In the genomic region with DNA sequence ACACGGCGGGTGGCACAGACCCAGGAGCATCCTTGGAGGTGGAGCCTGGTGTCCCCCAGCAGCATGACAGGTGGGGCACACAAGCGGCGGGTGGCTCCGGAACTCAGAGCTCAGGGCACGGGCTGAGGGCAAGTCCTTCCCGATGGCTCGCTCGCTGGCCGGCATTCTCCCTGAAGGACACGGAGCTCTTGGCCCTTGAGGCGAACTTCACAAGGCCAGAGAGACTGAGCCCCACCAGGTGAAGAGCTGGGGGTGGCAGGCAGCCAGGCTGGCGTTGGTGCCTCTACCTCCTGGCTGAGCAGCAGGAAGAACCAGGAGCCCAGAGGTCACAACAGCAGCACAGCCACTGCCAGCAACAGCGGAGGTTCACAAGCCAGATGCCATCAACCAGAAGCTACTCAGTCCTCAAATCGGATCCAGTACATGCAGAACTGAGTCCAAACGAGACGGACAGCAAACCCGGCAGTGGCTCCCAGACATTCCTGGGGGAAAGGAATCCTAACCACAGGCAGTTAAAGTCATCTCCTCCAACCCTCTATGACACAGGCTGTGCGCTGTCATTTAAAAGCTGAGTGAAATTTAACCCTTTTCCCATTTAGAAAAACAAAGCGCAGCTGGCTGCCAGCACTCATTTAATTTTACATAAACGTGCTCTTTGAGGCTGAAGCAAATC, we compare ENCODE assay signal across 15 cellular contexts. TPM values are rescaled to one million over a fixed set of nuclear protein-coding genes. Genes with fewer than 3 reads are reported as not detected.
A peak's percentile ranks its signal among the peaks of the same experiment; 100 is the strongest.
DNase-seq lines count a peak whose midpoint lies in the region; ATAC-seq and TF ChIP-seq lines count a peak whose summit lies in the region.
"Had no signal": no experiment of that assay in that cellular context is flagged by ENCODE, and none has a peak within 500 bp of the region (broad histone marks: within the 10 kb centered on the region; RNA-seq: fewer than 3 reads in every experiment).

No MANE protein-coding gene starts in this region.

- peak overlapping the region; percentile 83 for H3K27ac ChIP-seq in cingulate gyrus (ENCODE audit: low read depth, low read length)
- H3K27ac ChIP-seq in neuronal stem cell (replicated peaks; ENCODE audit: low read length), result no peak overlapping the region
- H3K27ac ChIP-seq: sigmoid colon had no signal

- no peak overlapping the region for H2AFZ ChIP-seq in neuronal stem cell (ENCODE audit: low read length)

- H3K79me1 ChIP-seq in neuronal stem cell (ENCODE audit: low read depth, low read length), result no peaks in the 10 kb centered on the region

- H3K4me3 Mint-ChIP-seq in stimulated activated naive CD8-positive, alpha-beta T cell treated with anti-CD3 and anti-CD28 coated beads, Interleukin-15, amount 100 ng/mL, for 72 hours, result no peak overlapping the region

- ATAC-seq in stimulated activated naive CD8-positive, alpha-beta T cell treated with anti-CD3 and anti-CD28 coated beads, Interleukin-15, amount 100 ng/mL, for 72 hours, result no peak
- ATAC-seq in omental fat pad (ENCODE audit: low FRiP score), result no peak
- ATAC-seq: GM12878 had no signal

- H3K27ac Mint-ChIP-seq in stimulated activated naive CD8-positive, alpha-beta T cell treated with anti-CD3 and anti-CD28 coated beads, Interleukin-15, amount 100 ng/mL, for 72 hours, result no peak overlapping the region

- peak; percentile 56 for DNase-seq in A172 (ENCODE audit: low spot score)
- peak; percentile 34 for DNase-seq in HK-2 (ENCODE audit: unreplicated experiment)
- no peak for DNase-seq in neuronal stem cell (ENCODE audit: low spot score)
- DNase-seq in stimulated activated naive CD8-positive, alpha-beta T cell treated with anti-CD3 and anti-CD28 coated beads, Interleukin-15, amount 100 ng/mL, for 72 hours, result no peak
- DNase-seq in NCI-H526 treated with DMSO at 0.1 percent for 48 hours (lab: John Stamatoyannopoulos, UW), result no peak
- DNase-seq in omental fat pad (ENCODE audit: low spot score), result no peak
- no peak for DNase-seq in NCI-H2029 treated with DMSO at 0.1 percent for 48 hours (lab: John Stamatoyannopoulos, UW)
- DNase-seq: activated CD4-positive, CD25-positive, alpha-beta regulatory T cell; activated T-cell treated with anti-CD3 and anti-CD28 coated beads, Interleukin-2, amount 50 U/mL, for 1 hour; DMS53; effector CD4-positive, alpha-beta T cell; naive B cell; sigmoid colon had no signal

- H3K18ac ChIP-seq in neuronal stem cell (ENCODE audit: low read length), result no peak overlapping the region

- H3K9me3 Mint-ChIP-seq in stimulated activated naive CD8-positive, alpha-beta T cell treated with anti-CD3 and anti-CD28 coated beads, Interleukin-15, amount 100 ng/mL, for 72 hours, result no peaks in the 10 kb centered on the region

- H3K23ac ChIP-seq in neuronal stem cell (ENCODE audit: low read depth, low read length, poor library complexity), result no peak overlapping the region

- H3K4me1 Mint-ChIP-seq in stimulated activated naive CD8-positive, alpha-beta T cell treated with anti-CD3 and anti-CD28 coated beads, Interleukin-15, amount 100 ng/mL, for 72 hours, result peaks cover 6% of the 10 kb centered on the region

- no peak overlapping the region for H2BK120ac ChIP-seq in neuronal stem cell (ENCODE audit: low read depth, low read length)

- H3K9ac ChIP-seq in neuronal stem cell (ENCODE audit: low read depth, low read length, poor library complexity), result peak overlapping the region; percentile 51

- H3K4me1 ChIP-seq in neuronal stem cell (ENCODE audit: control insufficient read depth in 2 of 2, insufficient read depth in 1 of 2, low read depth in 1 of 2, low read length in 2 of 2), result peaks cover 0 to 10% of the 10 kb centered on the region in 2 donors
- H3K4me1 ChIP-seq: sigmoid colon had no signal

- H3K27me3 ChIP-seq in neuronal stem cell (ENCODE audit: control insufficient read depth in 3 of 3, insufficient read depth in 3 of 3, low read depth in 1 of 3, low read length in 3 of 3), result no peaks in the 10 kb centered on the region
- H3K27me3 ChIP-seq: sigmoid colon had no signal

- no peak overlapping the region for H2BK12ac ChIP-seq in neuronal stem cell (ENCODE audit: low read length)

- WGBS in neuronal stem cell (ENCODE audit: extremely low coverage in 2 of 2, insufficient read length in 2 of 2, insufficient replicate concordance in 1 of 2), 2 donors, result no CpG with 5 or more reads among the region's 21 CpGs

- no peak overlapping the region for H3K4ac ChIP-seq in neuronal stem cell (ENCODE audit: low read length)

- peaks cover 4 to 16% of the 10 kb centered on the region in 2 donors for H3K9me3 ChIP-seq in neuronal stem cell (replicated peaks in 1 of 2; ENCODE audit: control insufficient read depth in 2 of 2, insufficient read depth in 1 of 2, low read depth in 1 of 2, low read length in 2 of 2)
- H3K9me3 ChIP-seq: sigmoid colon had no signal

- peak overlapping the region; percentile 67 for H2BK5ac ChIP-seq in neuronal stem cell (ENCODE audit: low read length)

- no peaks in the 10 kb centered on the region for H3K27me3 Mint-ChIP-seq in stimulated activated naive CD8-positive, alpha-beta T cell treated with anti-CD3 and anti-CD28 coated beads, Interleukin-15, amount 100 ng/mL, for 72 hours
- H3K27me3 Mint-ChIP-seq: naive B cell had no signal

- no peak overlapping the region for H2BK15ac ChIP-seq in neuronal stem cell (ENCODE audit: low read length)

- no peak overlapping the region for H3K4me3 ChIP-seq in neuronal stem cell (ENCODE audit: low read length in 2 of 2)
- H3K4me3 ChIP-seq: GM12878, sigmoid colon had no signal

- H3K14ac ChIP-seq in neuronal stem cell (ENCODE audit: low read length), result no peak overlapping the region

- no peak overlapping the region for H2AK5ac ChIP-seq in neuronal stem cell (ENCODE audit: low read depth, low read length)

- no peak overlapping the region for H4K91ac ChIP-seq in neuronal stem cell (ENCODE audit: low read depth, low read length, poor library complexity)

- H3K4me2 ChIP-seq in neuronal stem cell (ENCODE audit: insufficient read depth, low read length, poor library complexity, severe bottlenecking), result no peak overlapping the region

- no peak overlapping the region for H4K8ac ChIP-seq in neuronal stem cell (ENCODE audit: low read depth, low read length)

- peaks cover 19 to 24% of the 10 kb centered on the region in 2 donors for H3K36me3 ChIP-seq in neuronal stem cell (replicated peaks in 1 of 2; ENCODE audit: control insufficient read depth in 2 of 2, insufficient read depth in 2 of 2, low read length in 2 of 2)

- TF ChIP-seq CTCF in omental fat pad (IDR thresholded peaks at IDR 0.05), result no peak

RNA-seq across cellular contexts. Expression of gene NPHP4, which starts 54.0 kb away (rescaled TPM):
- total RNA-seq in A172 (2014; rRNA removed; shearing (Covaris generic)), result 1.9 and 3.5 TPM in 2 replicates
- polyA plus RNA-seq in neuronal stem cell (2013, experiment 1 of 2), result 9.7 TPM
- 9.5 TPM for polyA plus RNA-seq in neuronal stem cell (2013, experiment 2 of 2)
- total RNA-seq in omental fat pad, result 10 to 100 TPM; 13.7 to 29.3 (median 18.6) TPM

Comparison
In these comparisons a context has a peak if more than half of its experiments do, and no peak if none do; other contexts are left out.
1. DNase-seq: peak in A172 (single experiment) and HK-2 (single experiment); none in neuronal stem cell (single experiment), stimulated activated naive CD8-positive, alpha-beta T cell treated with anti-CD3 and anti-CD28 coated beads, Interleukin-15, amount 100 ng/mL, for 72 hours (0 of 2), NCI-H526 treated with DMSO at 0.1 percent for 48 hours (single experiment), omental fat pad (single experiment) and NCI-H2029 treated with DMSO at 0.1 percent for 48 hours (single experiment).